ENCODE assay signal across 8 cellular contexts in the genomic region with DNA sequence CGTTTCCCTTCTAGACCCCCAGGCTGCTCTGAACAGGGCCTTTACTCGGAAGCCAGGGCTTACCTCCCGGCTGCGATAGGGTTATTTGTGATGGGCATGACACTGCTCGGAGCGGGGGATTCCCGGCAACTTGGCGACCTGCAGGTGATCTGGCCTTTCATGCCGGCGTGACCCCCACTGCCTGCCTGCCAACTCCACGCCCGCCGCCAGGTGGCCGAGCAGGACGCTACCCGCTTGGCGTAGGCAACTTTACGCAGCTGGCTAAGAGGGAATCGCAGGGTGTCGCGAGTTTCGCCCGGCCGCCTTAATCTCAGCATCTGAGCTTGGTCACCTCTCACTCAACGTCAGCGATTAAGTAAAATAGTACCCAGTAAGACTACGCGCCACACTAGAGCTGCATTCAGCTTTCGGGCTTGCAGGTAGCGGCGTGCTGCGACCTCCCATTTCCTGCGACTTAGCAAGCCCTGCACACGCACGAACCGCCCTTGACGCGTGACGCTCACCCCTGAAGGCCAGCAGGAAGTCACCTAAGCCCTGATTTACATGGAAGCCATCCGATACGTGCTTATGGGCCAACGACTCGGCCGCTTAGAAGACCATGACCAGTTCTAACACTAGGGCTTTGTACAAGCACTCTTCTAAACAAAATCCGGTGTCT. TPM values are rescaled to one million over a fixed set of nuclear protein-coding genes. Genes with fewer than 3 reads are reported as not detected.
A peak's percentile ranks its signal among the peaks of the same experiment; 100 is the strongest.
DNase-seq lines count a peak whose midpoint lies in the region; ATAC-seq lines count a peak whose summit lies in the region.

No MANE protein-coding gene starts in this region.

- peak; percentile 29 for ATAC-seq in GM18861 (IDR thresholded peaks at IDR 0.05; ENCODE audit: unreplicated experiment)
- ATAC-seq in HG03095 (IDR thresholded peaks at IDR 0.05; ENCODE audit: unreplicated experiment), result peak; percentile 33
- peak; percentile 71 for ATAC-seq in left lobe of liver

- DNase-seq in AG08396 (ENCODE audit: low spot score) (peak; percentile 72), NCI-H2196 (lab: John Stamatoyannopoulos, UW; ENCODE audit: unreplicated experiment) (peak; percentile 59), left lobe of liver (ENCODE audit: low spot score) (peak; percentile 88)
- peak; percentile 73 to 85 for DNase-seq in activated CD4-positive, alpha-beta T cell treated with anti-CD3 and anti-CD28 coated beads for 24 hours (ENCODE audit: low read depth in 2 of 2)
- peak; percentile 80 for DNase-seq in stimulated activated CD4-positive, alpha-beta T cell treated with anti-CD3 and anti-CD28 coated beads, Interleukin-2, amount 100 ng/mL, for 4 hours (ENCODE audit: low read depth)

- peak overlapping the region; percentile 91 for H3K27ac ChIP-seq in cingulate gyrus (ENCODE audit: low read depth, low read length)

RNA-seq across cellular contexts. Expression of a gene that starts 33.3 kb away (rescaled TPM):
- 15.9 TPM for total RNA-seq in left lobe of liver

RNA-seq across cellular contexts. Expression of a gene that starts 33.5 kb away (rescaled TPM):
- 0.33 TPM for total RNA-seq in left lobe of liver

RNA-seq across cellular contexts. Expression of a gene that starts 44.0 kb away (rescaled TPM):
- total RNA-seq in left lobe of liver, result 0.53 TPM

Comparison
In these comparisons a context has a peak if more than half of its experiments do, and no peak if none do; other contexts are left out.
1. Peak in every context shown above with its lines: DNase-seq, ATAC-seq and H3K27ac ChIP-seq.